Comparison of ENCODE assay signal across 2 cellular contexts in genomic region chr13:45584816-45585215, GRCh38.
TF ChIP-seq lines count a peak whose summit lies in the region.

No MANE protein-coding gene starts in this region.

TF ChIP-seq in SK-N-SH treated with all-trans-retinoic acid at 6 μM for 48 hours, 23 proteins besides CTCF, POLR2A, EP300 and RAD21:
- TF ChIP-seq CSDC2 (CRISPR knock-in tag; IDR thresholded peaks at IDR 0.05) = no peak
- no peak for TF ChIP-seq TOX (CRISPR knock-in tag; IDR thresholded peaks at IDR 0.05; ENCODE audit: borderline replicate concordance)
- TF ChIP-seq BACH2 (CRISPR knock-in tag; IDR thresholded peaks at IDR 0.05; ENCODE audit: borderline replicate concordance) = no peak
- TF ChIP-seq, protein P1, sequence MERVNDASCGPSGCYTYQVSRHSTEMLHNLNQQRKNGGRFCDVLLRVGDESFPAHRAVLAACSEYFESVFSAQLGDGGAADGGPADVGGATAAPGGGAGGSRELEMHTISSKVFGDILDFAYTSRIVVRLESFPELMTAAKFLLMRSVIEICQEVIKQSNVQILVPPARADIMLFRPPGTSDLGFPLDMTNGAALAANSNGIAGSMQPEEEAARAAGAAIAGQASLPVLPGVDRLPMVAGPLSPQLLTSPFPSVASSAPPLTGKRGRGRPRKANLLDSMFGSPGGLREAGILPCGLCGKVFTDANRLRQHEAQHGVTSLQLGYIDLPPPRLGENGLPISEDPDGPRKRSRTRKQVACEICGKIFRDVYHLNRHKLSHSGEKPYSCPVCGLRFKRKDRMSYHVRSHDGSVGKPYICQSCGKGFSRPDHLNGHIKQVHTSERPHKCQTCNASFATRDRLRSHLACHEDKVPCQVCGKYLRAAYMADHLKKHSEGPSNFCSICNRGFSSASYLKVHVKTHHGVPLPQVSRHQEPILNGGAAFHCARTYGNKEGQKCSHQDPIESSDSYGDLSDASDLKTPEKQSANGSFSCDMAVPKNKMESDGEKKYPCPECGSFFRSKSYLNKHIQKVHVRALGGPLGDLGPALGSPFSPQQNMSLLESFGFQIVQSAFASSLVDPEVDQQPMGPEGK (CRISPR knock-in tag; IDR thresholded peaks at IDR 0.05; ENCODE audit: borderline replicate concordance) = no peak
- TF ChIP-seq, protein P2, sequence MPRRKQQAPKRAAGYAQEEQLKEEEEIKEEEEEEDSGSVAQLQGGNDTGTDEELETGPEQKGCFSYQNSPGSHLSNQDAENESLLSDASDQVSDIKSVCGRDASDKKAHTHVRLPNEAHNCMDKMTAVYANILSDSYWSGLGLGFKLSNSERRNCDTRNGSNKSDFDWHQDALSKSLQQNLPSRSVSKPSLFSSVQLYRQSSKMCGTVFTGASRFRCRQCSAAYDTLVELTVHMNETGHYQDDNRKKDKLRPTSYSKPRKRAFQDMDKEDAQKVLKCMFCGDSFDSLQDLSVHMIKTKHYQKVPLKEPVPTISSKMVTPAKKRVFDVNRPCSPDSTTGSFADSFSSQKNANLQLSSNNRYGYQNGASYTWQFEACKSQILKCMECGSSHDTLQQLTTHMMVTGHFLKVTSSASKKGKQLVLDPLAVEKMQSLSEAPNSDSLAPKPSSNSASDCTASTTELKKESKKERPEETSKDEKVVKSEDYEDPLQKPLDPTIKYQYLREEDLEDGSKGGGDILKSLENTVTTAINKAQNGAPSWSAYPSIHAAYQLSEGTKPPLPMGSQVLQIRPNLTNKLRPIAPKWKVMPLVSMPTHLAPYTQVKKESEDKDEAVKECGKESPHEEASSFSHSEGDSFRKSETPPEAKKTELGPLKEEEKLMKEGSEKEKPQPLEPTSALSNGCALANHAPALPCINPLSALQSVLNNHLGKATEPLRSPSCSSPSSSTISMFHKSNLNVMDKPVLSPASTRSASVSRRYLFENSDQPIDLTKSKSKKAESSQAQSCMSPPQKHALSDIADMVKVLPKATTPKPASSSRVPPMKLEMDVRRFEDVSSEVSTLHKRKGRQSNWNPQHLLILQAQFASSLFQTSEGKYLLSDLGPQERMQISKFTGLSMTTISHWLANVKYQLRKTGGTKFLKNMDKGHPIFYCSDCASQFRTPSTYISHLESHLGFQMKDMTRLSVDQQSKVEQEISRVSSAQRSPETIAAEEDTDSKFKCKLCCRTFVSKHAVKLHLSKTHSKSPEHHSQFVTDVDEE (CRISPR knock-in tag; IDR thresholded peaks at IDR 0.05) = no peak
- TF ChIP-seq, protein P3, sequence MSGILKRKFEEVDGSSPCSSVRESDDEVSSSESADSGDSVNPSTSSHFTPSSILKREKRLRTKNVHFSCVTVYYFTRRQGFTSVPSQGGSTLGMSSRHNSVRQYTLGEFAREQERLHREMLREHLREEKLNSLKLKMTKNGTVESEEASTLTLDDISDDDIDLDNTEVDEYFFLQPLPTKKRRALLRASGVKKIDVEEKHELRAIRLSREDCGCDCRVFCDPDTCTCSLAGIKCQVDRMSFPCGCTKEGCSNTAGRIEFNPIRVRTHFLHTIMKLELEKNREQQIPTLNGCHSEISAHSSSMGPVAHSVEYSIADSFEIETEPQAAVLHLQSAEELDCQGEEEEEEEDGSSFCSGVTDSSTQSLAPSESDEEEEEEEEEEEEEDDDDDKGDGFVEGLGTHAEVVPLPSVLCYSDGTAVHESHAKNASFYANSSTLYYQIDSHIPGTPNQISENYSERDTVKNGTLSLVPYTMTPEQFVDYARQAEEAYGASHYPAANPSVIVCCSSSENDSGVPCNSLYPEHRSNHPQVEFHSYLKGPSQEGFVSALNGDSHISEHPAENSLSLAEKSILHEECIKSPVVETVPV (CRISPR knock-in tag; IDR thresholded peaks at IDR 0.05) = no peak
- no peak for TF ChIP-seq ESRRG (CRISPR knock-in tag; IDR thresholded peaks at IDR 0.05)
- TF ChIP-seq SNAI2 (CRISPR knock-in tag; IDR thresholded peaks at IDR 0.05) = no peak
- no peak for TF ChIP-seq POU6F1 (CRISPR knock-in tag; IDR thresholded peaks at IDR 0.05; ENCODE audit: borderline replicate concordance, low read depth)
- no peak for TF ChIP-seq GLIS3 (CRISPR knock-in tag; IDR thresholded peaks at IDR 0.05)
- no peak for TF ChIP-seq ISL1 (CRISPR knock-in tag; IDR thresholded peaks at IDR 0.05)
- no peak for TF ChIP-seq ZFP30 (CRISPR knock-in tag; IDR thresholded peaks at IDR 0.05)
- TF ChIP-seq CREB5 (CRISPR knock-in tag; IDR thresholded peaks at IDR 0.05; ENCODE audit: low read depth) = no peak
- TF ChIP-seq TCF4 (CRISPR knock-in tag; IDR thresholded peaks at IDR 0.05; ENCODE audit: borderline replicate concordance) = no peak
- no peak for TF ChIP-seq RARB (CRISPR knock-in tag; IDR thresholded peaks at IDR 0.05)
- no peak for TF ChIP-seq ARNTL (CRISPR knock-in tag; IDR thresholded peaks at IDR 0.05; ENCODE audit: borderline replicate concordance, low read depth)
- no peak for TF ChIP-seq ZNF70 (CRISPR knock-in tag; IDR thresholded peaks at IDR 0.05)
- TF ChIP-seq PPARA (CRISPR knock-in tag; IDR thresholded peaks at IDR 0.05; ENCODE audit: borderline replicate concordance) = no peak
- no peak for TF ChIP-seq ZFP3 (CRISPR knock-in tag; IDR thresholded peaks at IDR 0.05)

TF ChIP-seq in SK-N-SH, 30 proteins besides CTCF, POLR2A, EP300 and RAD21:
- no peak for TF ChIP-seq CHD2 (IDR thresholded peaks at IDR 0.05; ENCODE audit: low read length, partially characterized antibody)
